ENCODE assay signal across 1 cellular context in the genomic region with DNA sequence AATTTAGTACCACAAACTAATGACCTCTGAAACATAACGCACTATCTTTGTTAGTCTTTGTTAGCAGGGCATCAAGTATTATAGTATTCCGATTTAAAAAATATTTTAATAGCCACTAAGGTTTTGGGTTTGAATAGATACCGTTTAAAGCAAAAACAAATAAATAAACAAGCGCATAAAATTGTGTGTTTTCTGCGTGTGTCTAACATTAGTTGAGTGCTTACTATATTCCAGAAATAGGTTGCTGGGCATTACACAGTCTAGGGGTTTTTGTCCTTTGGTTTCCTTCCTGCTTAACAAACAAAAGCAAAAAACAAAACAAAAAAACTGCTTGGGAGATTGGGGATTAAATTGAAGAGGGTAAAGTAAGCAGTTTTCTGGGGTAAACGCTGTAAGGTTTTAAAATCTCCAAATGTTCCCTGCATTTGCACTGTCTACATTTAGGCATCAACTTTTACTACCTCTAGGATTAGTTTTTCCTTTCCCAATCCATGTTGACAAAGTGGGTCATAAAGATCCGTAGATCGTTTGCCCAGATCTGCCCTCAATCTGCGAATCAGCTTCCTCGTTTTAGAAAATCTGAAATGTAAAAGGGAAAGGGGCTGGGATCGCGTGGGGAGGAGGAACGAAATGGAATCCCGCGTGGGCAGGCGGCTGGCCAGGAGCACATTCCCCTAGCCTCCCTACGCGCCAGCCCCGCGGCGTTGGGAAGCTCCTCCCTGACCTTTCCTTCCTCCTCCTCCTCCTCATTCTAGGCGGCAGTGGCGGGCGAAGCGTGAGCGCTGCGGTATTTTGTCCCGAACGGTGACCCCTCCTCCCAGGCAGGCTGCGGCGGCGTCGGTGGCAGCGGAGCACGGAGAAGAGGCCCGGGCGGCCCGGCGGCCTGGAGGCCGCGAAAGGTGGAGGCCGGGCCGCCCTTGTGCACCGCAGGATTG.
TF ChIP-seq lines count a peak whose summit lies in the region.

Gene KCTD3, plus strand, starts transcription at position 749 of the 935 bp plus-strand sequence. CDS start 382 bp downstream, outside the sequence.

TF ChIP-seq in K562, 482 proteins besides CTCF, POLR2A, EP300 and RAD21 (continued from another document and continues in another):
- TF ChIP-seq, protein P1, sequence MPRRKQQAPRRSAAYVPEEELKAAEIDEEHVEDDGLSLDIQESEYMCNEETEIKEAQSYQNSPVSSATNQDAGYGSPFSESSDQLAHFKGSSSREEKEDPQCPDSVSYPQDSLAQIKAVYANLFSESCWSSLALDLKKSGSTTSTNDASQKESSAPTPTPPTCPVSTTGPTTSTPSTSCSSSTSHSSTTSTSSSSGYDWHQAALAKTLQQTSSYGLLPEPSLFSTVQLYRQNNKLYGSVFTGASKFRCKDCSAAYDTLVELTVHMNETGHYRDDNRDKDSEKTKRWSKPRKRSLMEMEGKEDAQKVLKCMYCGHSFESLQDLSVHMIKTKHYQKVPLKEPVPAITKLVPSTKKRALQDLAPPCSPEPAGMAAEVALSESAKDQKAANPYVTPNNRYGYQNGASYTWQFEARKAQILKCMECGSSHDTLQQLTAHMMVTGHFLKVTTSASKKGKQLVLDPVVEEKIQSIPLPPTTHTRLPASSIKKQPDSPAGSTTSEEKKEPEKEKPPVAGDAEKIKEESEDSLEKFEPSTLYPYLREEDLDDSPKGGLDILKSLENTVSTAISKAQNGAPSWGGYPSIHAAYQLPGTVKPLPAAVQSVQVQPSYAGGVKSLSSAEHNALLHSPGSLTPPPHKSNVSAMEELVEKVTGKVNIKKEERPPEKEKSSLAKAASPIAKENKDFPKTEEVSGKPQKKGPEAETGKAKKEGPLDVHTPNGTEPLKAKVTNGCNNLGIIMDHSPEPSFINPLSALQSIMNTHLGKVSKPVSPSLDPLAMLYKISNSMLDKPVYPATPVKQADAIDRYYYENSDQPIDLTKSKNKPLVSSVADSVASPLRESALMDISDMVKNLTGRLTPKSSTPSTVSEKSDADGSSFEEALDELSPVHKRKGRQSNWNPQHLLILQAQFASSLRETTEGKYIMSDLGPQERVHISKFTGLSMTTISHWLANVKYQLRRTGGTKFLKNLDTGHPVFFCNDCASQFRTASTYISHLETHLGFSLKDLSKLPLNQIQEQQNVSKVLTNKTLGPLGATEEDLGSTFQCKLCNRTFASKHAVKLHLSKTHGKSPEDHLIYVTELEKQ (CRISPR knock-in tag; IDR thresholded peaks at IDR 0.05): no peak
- peak; percentile 45 for TF ChIP-seq TFAP4 (CRISPR knock-in tag; IDR thresholded peaks at IDR 0.05; ENCODE audit: borderline replicate concordance)
- TF ChIP-seq BRD9 (IDR thresholded peaks at IDR 0.05; ENCODE audit: low read depth, partially characterized antibody): peak; percentile 88
- TF ChIP-seq, protein P2, sequence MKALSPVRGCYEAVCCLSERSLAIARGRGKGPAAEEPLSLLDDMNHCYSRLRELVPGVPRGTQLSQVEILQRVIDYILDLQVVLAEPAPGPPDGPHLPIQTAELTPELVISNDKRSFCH (CRISPR knock-in tag; IDR thresholded peaks at IDR 0.05): no peak
- TF ChIP-seq, protein P2 (tag; IDR thresholded peaks at IDR 0.05): peak; percentile 76
- no peak for TF ChIP-seq ARHGAP35 (IDR thresholded peaks at IDR 0.05; ENCODE audit: partially characterized antibody)
- peak; percentile 43 for TF ChIP-seq POU5F1 (IDR thresholded peaks at IDR 0.05; ENCODE audit: borderline replicate concordance, low read depth, low read length, partially characterized antibody)
- no peak for TF ChIP-seq ZNF76 (CRISPR knock-in tag; IDR thresholded peaks at IDR 0.05; ENCODE audit: borderline replicate concordance)
- peak; percentile 77 for TF ChIP-seq TBP (optimal IDR thresholded peaks at IDR 0.05; ENCODE audit: low read depth, low read length)
- TF ChIP-seq HLTF (IDR thresholded peaks at IDR 0.05): 0 out of 2 replicates have a peak, but pooled peaks have one; percentile 52
- TF ChIP-seq ZFP36 (IDR thresholded peaks at IDR 0.05; ENCODE audit: low read depth, low read length, partially characterized antibody): no peak
- TF ChIP-seq, protein P3, sequence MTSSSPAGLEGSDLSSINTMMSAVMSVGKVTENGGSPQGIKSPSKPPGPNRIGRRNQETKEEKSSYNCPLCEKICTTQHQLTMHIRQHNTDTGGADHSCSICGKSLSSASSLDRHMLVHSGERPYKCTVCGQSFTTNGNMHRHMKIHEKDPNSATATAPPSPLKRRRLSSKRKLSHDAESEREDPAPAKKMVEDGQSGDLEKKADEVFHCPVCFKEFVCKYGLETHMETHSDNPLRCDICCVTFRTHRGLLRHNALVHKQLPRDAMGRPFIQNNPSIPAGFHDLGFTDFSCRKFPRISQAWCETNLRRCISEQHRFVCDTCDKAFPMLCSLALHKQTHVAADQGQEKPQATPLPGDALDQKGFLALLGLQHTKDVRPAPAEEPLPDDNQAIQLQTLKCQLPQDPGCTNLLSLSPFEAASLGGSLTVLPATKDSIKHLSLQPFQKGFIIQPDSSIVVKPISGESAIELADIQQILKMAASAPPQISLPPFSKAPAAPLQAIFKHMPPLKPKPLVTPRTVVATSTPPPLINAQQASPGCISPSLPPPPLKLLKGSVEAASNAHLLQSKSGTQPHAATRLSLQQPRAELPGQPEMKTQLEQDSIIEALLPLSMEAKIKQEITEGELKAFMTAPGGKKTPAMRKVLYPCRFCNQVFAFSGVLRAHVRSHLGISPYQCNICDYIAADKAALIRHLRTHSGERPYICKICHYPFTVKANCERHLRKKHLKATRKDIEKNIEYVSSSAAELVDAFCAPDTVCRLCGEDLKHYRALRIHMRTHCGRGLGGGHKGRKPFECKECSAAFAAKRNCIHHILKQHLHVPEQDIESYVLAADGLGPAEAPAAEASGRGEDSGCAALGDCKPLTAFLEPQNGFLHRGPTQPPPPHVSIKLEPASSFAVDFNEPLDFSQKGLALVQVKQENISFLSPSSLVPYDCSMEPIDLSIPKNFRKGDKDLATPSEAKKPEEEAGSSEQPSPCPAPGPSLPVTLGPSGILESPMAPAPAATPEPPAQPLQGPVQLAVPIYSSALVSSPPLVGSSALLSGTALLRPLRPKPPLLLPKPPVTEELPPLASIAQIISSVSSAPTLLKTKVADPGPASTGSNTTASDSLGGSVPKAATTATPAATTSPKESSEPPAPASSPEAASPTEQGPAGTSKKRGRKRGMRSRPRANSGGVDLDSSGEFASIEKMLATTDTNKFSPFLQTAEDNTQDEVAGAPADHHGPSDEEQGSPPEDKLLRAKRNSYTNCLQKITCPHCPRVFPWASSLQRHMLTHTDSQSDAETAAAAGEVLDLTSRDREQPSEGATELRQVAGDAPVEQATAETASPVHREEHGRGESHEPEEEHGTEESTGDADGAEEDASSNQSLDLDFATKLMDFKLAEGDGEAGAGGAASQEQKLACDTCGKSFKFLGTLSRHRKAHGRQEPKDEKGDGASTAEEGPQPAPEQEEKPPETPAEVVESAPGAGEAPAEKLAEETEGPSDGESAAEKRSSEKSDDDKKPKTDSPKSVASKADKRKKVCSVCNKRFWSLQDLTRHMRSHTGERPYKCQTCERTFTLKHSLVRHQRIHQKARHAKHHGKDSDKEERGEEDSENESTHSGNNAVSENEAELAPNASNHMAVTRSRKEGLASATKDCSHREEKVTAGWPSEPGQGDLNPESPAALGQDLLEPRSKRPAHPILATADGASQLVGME (CRISPR knock-in tag; IDR thresholded peaks at IDR 0.05): no peak
- peak; percentile 66 for TF ChIP-seq BCOR (IDR thresholded peaks at IDR 0.05)
- no peak for TF ChIP-seq BMI1 (IDR thresholded peaks at IDR 0.05; ENCODE audit: low read length)
- no peak for TF ChIP-seq ZNF354B (CRISPR knock-in tag; IDR thresholded peaks at IDR 0.05)
- no peak for TF ChIP-seq ZNF584 (CRISPR knock-in tag; IDR thresholded peaks at IDR 0.05; ENCODE audit: low read depth)
- TF ChIP-seq CHD4 (IDR thresholded peaks at IDR 0.05; ENCODE audit: insufficient read depth, insufficient replicate concordance, low read depth, low read length, poor library complexity, severe bottlenecking): no peak
- TF ChIP-seq, protein P4, sequence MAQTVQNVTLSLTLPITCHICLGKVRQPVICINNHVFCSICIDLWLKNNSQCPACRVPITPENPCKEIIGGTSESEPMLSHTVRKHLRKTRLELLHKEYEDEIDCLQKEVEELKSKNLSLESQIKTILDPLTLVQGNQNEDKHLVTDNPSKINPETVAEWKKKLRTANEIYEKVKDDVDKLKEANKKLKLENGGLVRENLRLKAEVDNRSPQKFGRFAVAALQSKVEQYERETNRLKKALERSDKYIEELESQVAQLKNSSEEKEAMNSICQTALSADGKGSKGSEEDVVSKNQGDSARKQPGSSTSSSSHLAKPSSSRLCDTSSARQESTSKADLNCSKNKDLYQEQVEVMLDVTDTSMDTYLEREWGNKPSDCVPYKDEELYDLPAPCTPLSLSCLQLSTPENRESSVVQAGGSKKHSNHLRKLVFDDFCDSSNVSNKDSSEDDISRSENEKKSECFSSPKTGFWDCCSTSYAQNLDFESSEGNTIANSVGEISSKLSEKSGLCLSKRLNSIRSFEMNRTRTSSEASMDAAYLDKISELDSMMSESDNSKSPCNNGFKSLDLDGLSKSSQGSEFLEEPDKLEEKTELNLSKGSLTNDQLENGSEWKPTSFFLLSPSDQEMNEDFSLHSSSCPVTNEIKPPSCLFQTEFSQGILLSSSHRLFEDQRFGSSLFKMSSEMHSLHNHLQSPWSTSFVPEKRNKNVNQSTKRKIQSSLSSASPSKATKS (CRISPR knock-in tag; IDR thresholded peaks at IDR 0.05): no peak
- 0 out of 2 replicates have a peak, but pooled peaks have one; percentile 73 for TF ChIP-seq KAT7 (CRISPR knock-in tag; IDR thresholded peaks at IDR 0.05; ENCODE audit: borderline replicate concordance)
- TF ChIP-seq XRCC5 (IDR thresholded peaks at IDR 0.05; ENCODE audit: low read depth, low read length): peak; percentile 44; the same call in 1 of the 2 replicates
- no peak; the same call in 1 of the 2 replicates for TF ChIP-seq STAT5A (IDR thresholded peaks at IDR 0.05; ENCODE audit: borderline replicate concordance, low read length)
- no peak for TF ChIP-seq ADNP (tag; IDR thresholded peaks at IDR 0.05)
- 0 out of 2 replicates have a peak, but pooled peaks have one; percentile 60 for TF ChIP-seq BHLHE40 (IDR thresholded peaks at IDR 0.05; ENCODE audit: low read length)
- TF ChIP-seq FOSL1 (tag; conservative IDR thresholded peaks at IDR 0.05): 0 out of 2 replicates have a peak, but pooled peaks have one; percentile 32
- no peak for TF ChIP-seq ZNF436 (CRISPR knock-in tag; IDR thresholded peaks at IDR 0.05)
- no peak for TF ChIP-seq NR4A1 (CRISPR knock-in tag; IDR thresholded peaks at IDR 0.05)
- TF ChIP-seq NR4A1 (tag; IDR thresholded peaks at IDR 0.05): no peak
- no peak for TF ChIP-seq EZH2 (IDR thresholded peaks at IDR 0.05; ENCODE audit: borderline replicate concordance, low read depth, low read length)
- 0 out of 2 replicates have a peak, but pooled peaks have one; percentile 39 for TF ChIP-seq KDM2B (CRISPR knock-in tag; IDR thresholded peaks at IDR 0.05)
- TF ChIP-seq THRA (IDR thresholded peaks at IDR 0.05): no peak
- TF ChIP-seq, protein P5, sequence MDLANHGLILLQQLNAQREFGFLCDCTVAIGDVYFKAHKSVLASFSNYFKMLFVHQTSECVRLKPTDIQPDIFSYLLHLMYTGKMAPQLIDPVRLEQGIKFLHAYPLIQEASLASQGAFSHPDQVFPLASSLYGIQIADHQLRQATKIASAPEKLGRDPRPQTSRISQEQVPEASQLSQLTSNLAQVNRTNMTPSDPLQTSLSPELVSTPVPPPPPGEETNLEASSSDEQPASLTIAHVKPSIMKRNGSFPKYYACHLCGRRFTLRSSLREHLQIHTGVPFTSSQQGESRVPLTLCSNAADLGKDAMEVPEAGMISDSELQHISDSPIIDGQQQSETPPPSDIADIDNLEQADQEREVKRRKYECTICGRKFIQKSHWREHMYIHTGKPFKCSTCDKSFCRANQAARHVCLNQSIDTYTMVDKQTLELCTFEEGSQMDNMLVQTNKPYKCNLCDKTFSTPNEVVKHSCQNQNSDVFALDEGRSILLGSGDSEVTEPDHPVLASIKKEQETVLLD (IDR thresholded peaks at IDR 0.05): peak; percentile 80
- TF ChIP-seq, protein P6, sequence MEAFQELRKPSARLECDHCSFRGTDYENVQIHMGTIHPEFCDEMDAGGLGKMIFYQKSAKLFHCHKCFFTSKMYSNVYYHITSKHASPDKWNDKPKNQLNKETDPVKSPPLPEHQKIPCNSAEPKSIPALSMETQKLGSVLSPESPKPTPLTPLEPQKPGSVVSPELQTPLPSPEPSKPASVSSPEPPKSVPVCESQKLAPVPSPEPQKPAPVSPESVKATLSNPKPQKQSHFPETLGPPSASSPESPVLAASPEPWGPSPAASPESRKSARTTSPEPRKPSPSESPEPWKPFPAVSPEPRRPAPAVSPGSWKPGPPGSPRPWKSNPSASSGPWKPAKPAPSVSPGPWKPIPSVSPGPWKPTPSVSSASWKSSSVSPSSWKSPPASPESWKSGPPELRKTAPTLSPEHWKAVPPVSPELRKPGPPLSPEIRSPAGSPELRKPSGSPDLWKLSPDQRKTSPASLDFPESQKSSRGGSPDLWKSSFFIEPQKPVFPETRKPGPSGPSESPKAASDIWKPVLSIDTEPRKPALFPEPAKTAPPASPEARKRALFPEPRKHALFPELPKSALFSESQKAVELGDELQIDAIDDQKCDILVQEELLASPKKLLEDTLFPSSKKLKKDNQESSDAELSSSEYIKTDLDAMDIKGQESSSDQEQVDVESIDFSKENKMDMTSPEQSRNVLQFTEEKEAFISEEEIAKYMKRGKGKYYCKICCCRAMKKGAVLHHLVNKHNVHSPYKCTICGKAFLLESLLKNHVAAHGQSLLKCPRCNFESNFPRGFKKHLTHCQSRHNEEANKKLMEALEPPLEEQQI (IDR thresholded peaks at IDR 0.05): no peak
